Comparison of ENCODE assay signal across 2 cellular contexts in genomic region chr1:51189421-51190073, GRCh38.
TF ChIP-seq lines count a peak whose summit lies in the region.

No MANE protein-coding gene starts in this region.

TF ChIP-seq in A549, 52 proteins besides CTCF, POLR2A, EP300 and RAD21 (continued from another document):
- no peak for TF ChIP-seq REST (IDR thresholded peaks at IDR 0.05)
- no peak for TF ChIP-seq JUNB (IDR thresholded peaks at IDR 0.05)

TF ChIP-seq in HepG2, 621 proteins besides CTCF, POLR2A, EP300 and RAD21 (continued from another document and continues in another):
- TF ChIP-seq FOXA1 (IDR thresholded peaks at IDR 0.05) (no peak), FOXA1 (CRISPR knock-in tag; IDR thresholded peaks at IDR 0.05) (no peak), FOSL1 (CRISPR knock-in tag; IDR thresholded peaks at IDR 0.05; ENCODE audit: borderline replicate concordance) (no peak), ATRX (CRISPR knock-in tag; IDR thresholded peaks at IDR 0.05; ENCODE audit: borderline replicate concordance) (no peak), GATAD2A (CRISPR knock-in tag; IDR thresholded peaks at IDR 0.05) (0 out of 2 replicates have a peak, but pooled peaks have one; percentile 15), KAT8 (CRISPR knock-in tag; IDR thresholded peaks at IDR 0.05) (no peak), ZNF136 (CRISPR knock-in tag; IDR thresholded peaks at IDR 0.05; ENCODE audit: low read depth) (no peak), HDAC2 (CRISPR knock-in tag; IDR thresholded peaks at IDR 0.05) (no peak), AHR (CRISPR knock-in tag; IDR thresholded peaks at IDR 0.05) (no peak), ZBTB3 (CRISPR knock-in tag; IDR thresholded peaks at IDR 0.05; ENCODE audit: borderline replicate concordance, low read depth) (no peak), PHF8 (CRISPR knock-in tag; IDR thresholded peaks at IDR 0.05) (no peak), SP4 (CRISPR knock-in tag; IDR thresholded peaks at IDR 0.05) (no peak), SMC3 (IDR thresholded peaks at IDR 0.05; ENCODE audit: low read length) (peak; percentile 71), JUN (CRISPR knock-in tag; IDR thresholded peaks at IDR 0.05) (no peak), GTF3A (CRISPR knock-in tag; conservative IDR thresholded peaks at IDR 0.05) (no peak), DMAP1 (CRISPR knock-in tag; IDR thresholded peaks at IDR 0.05) (no peak), NFATC3 (CRISPR knock-in tag; IDR thresholded peaks at IDR 0.05) (no peak), THAP11 (CRISPR knock-in tag; IDR thresholded peaks at IDR 0.05) (0 out of 2 replicates have a peak, but pooled peaks have one; percentile 25), STAG1 (CRISPR knock-in tag; IDR thresholded peaks at IDR 0.05) (peak; percentile 77), ISX (CRISPR knock-in tag; conservative IDR thresholded peaks at IDR 0.05) (no peak), MTF2 (CRISPR knock-in tag; IDR thresholded peaks at IDR 0.05; ENCODE audit: borderline replicate concordance) (no peak), MIXL1 (CRISPR knock-in tag; IDR thresholded peaks at IDR 0.05) (0 out of 2 replicates have a peak, but pooled peaks have one; percentile 36), ZNF142 (CRISPR knock-in tag; IDR thresholded peaks at IDR 0.05) (no peak), MIER3 (CRISPR knock-in tag; IDR thresholded peaks at IDR 0.05; ENCODE audit: borderline replicate concordance) (no peak), CSRNP1 (CRISPR knock-in tag; IDR thresholded peaks at IDR 0.05) (no peak), CHD2 (IDR thresholded peaks at IDR 0.05; ENCODE audit: low read depth, low read length) (no peak), ELK4 (CRISPR knock-in tag; IDR thresholded peaks at IDR 0.05; ENCODE audit: borderline replicate concordance) (no peak), ZNF775 (CRISPR knock-in tag; IDR thresholded peaks at IDR 0.05; ENCODE audit: borderline replicate concordance) (no peak), ZNF496 (CRISPR knock-in tag; IDR thresholded peaks at IDR 0.05; ENCODE audit: insufficient replicate concordance) (no peak), NR0B2 (CRISPR knock-in tag; IDR thresholded peaks at IDR 0.05) (no peak), POLR2AphosphoS2 (IDR thresholded peaks at IDR 0.05; ENCODE audit: low read depth, low read length) (no peak), ISL2 (CRISPR knock-in tag; IDR thresholded peaks at IDR 0.05) (no peak), ZC3H4 (CRISPR knock-in tag; IDR thresholded peaks at IDR 0.05; ENCODE audit: borderline replicate concordance) (no peak), KLF16 (CRISPR knock-in tag; IDR thresholded peaks at IDR 0.05) (peak in 1 of 2 experiments; percentile 34; a peak in 1 of 4 replicates), FOXK2 (IDR thresholded peaks at IDR 0.05) (no peak), ZNF160 (CRISPR knock-in tag; IDR thresholded peaks at IDR 0.05) (no peak), KLF12 (CRISPR knock-in tag; IDR thresholded peaks at IDR 0.05; ENCODE audit: borderline replicate concordance) (no peak), MLX (CRISPR knock-in tag; IDR thresholded peaks at IDR 0.05) (no peak), HCFC1 (IDR thresholded peaks at IDR 0.05; ENCODE audit: low read depth, low read length) (no peak), DNMT1 (CRISPR knock-in tag; IDR thresholded peaks at IDR 0.05) (no peak), ZZZ3 (CRISPR knock-in tag; IDR thresholded peaks at IDR 0.05; ENCODE audit: borderline replicate concordance) (no peak), ZNF30 (CRISPR knock-in tag; IDR thresholded peaks at IDR 0.05) (no peak), KMT2A (CRISPR knock-in tag; IDR thresholded peaks at IDR 0.05) (no peak), ZNF282 (IDR thresholded peaks at IDR 0.05; ENCODE audit: partially characterized antibody) (no peak), ZNF281 (CRISPR knock-in tag; IDR thresholded peaks at IDR 0.05; ENCODE audit: borderline replicate concordance) (no peak), THYN1 (CRISPR knock-in tag; IDR thresholded peaks at IDR 0.05; ENCODE audit: borderline replicate concordance, low read depth) (no peak)
- TF ChIP-seq, protein P1, sequence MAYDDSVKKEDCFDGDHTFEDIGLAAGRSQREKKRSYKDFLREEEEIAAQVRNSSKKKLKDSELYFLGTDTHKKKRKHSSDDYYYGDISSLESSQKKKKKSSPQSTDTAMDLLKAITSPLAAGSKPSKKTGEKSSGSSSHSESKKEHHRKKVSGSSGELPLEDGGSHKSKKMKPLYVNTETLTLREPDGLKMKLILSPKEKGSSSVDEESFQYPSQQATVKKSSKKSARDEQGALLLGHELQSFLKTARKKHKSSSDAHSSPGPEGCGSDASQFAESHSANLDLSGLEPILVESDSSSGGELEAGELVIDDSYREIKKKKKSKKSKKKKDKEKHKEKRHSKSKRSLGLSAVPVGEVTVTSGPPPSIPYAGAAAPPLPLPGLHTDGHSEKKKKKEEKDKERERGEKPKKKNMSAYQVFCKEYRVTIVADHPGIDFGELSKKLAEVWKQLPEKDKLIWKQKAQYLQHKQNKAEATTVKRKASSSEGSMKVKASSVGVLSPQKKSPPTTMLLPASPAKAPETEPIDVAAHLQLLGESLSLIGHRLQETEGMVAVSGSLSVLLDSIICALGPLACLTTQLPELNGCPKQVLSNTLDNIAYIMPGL (CRISPR knock-in tag; IDR thresholded peaks at IDR 0.05; ENCODE audit: borderline replicate concordance in 1 of 2, low read depth in 1 of 2) = no peak
- TF ChIP-seq, protein P2, sequence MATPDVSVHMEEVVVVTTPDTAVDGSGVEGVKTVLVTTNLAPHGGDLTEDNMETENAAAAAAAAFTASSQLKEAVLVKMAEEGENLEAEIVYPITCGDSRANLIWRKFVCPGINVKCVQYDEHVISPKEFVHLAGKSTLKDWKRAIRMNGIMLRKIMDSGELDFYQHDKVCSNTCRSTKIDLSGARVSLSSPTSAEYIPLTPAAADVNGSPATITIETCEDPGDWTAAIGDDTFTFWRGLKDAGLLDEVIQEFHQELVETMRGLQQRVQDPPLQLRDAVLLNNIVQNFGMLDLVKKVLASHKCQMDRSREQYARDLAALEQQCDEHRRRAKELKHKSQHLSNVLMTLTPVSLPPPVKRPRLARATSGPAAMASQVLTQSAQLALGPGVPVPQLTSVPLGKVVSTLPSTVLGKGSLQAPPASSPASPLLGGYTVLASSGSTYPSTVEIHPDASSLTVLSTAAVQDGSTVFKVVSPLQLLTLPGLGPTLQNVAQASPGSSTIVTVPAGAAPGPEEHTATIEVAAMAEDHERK (CRISPR knock-in tag; IDR thresholded peaks at IDR 0.05; ENCODE audit: low read depth) = no peak
- TF ChIP-seq, protein P3, sequence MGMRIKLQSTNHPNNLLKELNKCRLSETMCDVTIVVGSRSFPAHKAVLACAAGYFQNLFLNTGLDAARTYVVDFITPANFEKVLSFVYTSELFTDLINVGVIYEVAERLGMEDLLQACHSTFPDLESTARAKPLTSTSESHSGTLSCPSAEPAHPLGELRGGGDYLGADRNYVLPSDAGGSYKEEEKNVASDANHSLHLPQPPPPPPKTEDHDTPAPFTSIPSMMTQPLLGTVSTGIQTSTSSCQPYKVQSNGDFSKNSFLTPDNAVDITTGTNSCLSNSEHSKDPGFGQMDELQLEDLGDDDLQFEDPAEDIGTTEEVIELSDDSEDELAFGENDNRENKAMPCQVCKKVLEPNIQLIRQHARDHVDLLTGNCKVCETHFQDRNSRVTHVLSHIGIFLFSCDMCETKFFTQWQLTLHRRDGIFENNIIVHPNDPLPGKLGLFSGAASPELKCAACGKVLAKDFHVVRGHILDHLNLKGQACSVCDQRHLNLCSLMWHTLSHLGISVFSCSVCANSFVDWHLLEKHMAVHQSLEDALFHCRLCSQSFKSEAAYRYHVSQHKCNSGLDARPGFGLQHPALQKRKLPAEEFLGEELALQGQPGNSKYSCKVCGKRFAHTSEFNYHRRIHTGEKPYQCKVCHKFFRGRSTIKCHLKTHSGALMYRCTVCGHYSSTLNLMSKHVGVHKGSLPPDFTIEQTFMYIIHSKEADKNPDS (CRISPR knock-in tag; IDR thresholded peaks at IDR 0.05) = no peak
